8 cellular contexts compared by ENCODE assay signal in the genomic region with DNA sequence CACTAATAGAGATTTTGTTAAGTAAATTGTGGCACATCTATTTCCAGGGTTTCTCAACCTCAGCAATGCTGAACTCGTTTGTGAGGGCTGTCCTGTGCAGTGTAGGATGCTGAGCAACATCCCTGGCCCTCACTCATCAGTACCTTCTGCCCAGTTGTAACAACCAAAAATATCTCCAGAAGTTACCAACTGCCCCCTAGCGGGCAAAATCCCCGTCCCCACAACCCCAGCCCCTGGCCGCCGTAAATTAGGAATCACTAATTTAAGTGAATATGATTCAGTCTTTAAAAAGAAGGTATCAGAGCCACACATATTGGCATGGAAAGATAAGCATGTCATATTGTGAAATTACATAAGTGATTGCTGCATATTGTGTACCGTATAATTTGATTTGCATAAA.
DNase-seq lines count a peak whose midpoint lies in the region; ATAC-seq and TF ChIP-seq lines count a peak whose summit lies in the region.

No MANE protein-coding gene starts in this region.

- H3K4me1 Mint-ChIP-seq in T-helper 17 cell = peaks cover 16% of the 10 kb centered on the region

- no peaks in the 10 kb centered on the region for H3K9me3 ChIP-seq in NT2/D1 (ENCODE audit: insufficient read depth, low read length)
- no peaks in the 10 kb centered on the region for H3K9me3 ChIP-seq in T-helper 17 cell (ENCODE audit: control insufficient read depth, low read length, poor library complexity, severe bottlenecking)

- no peak overlapping the region for H3K4me3 Mint-ChIP-seq in T-helper 17 cell

- H3K4me3 ChIP-seq in NT2/D1 (ENCODE audit: insufficient read length, low read depth) (no peak overlapping the region), retinal pigment epithelial cell (ENCODE audit: low read length) (no peak overlapping the region)

- H3K9ac ChIP-seq in NT2/D1 (ENCODE audit: insufficient read length, low read depth) = no peak overlapping the region

- TF ChIP-seq CTCF in retinal pigment epithelial cell (conservative IDR thresholded peaks at IDR 0.05; ENCODE audit: low read depth, low read length) = peak; percentile 36

- ATAC-seq in T-helper 17 cell (no peak), HG02623 (IDR thresholded peaks at IDR 0.05; ENCODE audit: unreplicated experiment) (no peak)

- H3K27ac Mint-ChIP-seq in T-helper 17 cell = no peak overlapping the region

- H3K4me1 ChIP-seq in NT2/D1 (ENCODE audit: insufficient read depth, insufficient read length) = no peaks in the 10 kb centered on the region

- H3K27me3 ChIP-seq in NT2/D1 (ENCODE audit: insufficient read depth, insufficient read length) = no peaks in the 10 kb centered on the region

- H3K27me3 Mint-ChIP-seq in T-helper 17 cell = no peaks in the 10 kb centered on the region

- no peaks in the 10 kb centered on the region for H3K36me3 Mint-ChIP-seq in T-helper 17 cell (ENCODE audit: low read depth)

- peak; percentile 1 for DNase-seq in NCI-H146 (lab: John Stamatoyannopoulos, UW)
- DNase-seq in NCI-H146 treated with DMSO at 0.1 percent for 48 hours (lab: John Stamatoyannopoulos, UW; ENCODE audit: unreplicated experiment) = no peak
- DNase-seq in NT2/D1 (ENCODE audit: low read depth, low spot score) = peak; percentile 9
- DNase-seq in dermis microvascular lymphatic vessel endothelial cell (ENCODE audit: low read depth in 2 of 2) = peak; percentile 1 to 21
- no peak for DNase-seq in retinal pigment epithelial cell (ENCODE audit: low read depth)
- no peak for DNase-seq in occipital lobe (lab: John Stamatoyannopoulos, UW)
- DNase-seq in T-helper 17 cell = no peak

- no peaks in the 10 kb centered on the region for H3K36me3 ChIP-seq in NT2/D1 (ENCODE audit: insufficient read depth, insufficient read length, low read length)

Comparison
In these comparisons a context has a peak if more than half of its experiments do, and no peak if none do; other contexts are left out.
1. DNase-seq: peak in NCI-H146 (single experiment), NT2/D1 (single experiment) and dermis microvascular lymphatic vessel endothelial cell (2 of 2); none in NCI-H146 treated with DMSO at 0.1 percent for 48 hours (single experiment), retinal pigment epithelial cell (single experiment), occipital lobe (single experiment) and T-helper 17 cell (0 of 3).